In the genomic region with DNA sequence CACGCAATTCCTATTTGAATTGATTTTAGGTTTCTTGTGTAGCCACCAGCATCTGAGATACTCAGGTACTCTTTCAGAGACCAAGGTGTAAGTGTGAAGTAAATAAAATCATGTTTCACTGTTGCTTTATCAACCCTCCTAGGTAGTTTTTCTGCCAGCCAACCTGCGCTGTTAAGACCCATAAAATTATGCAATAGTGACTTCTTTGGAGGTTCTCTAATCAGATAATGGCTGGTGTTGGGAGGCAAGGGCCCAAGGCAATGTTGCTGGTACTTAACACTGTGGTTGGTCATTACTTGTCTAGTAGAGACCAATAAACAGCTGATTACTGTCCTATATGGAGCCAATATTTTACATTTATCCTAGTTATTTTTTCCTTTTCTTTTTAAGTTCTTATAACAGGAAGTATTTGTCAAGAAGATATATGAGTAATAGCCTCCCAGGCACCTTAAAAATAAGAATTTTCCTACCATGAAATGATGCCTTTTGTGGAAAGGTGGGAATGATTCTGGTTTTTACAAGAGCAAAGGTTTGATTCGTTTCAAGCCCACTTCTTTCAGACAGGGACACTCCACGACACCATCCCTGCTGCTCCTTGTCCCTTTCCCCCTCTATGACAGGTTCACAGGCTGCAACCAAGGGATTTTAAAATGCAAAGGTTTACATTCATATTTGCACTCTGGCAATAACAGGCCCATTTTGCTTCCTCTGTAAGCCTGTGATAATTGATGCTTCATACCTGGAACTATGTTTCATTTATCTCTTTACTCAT, we compare ENCODE assay signal across 11 cellular contexts.
"Had no signal": no experiment of that assay in that cellular context is flagged by ENCODE, and none has a peak within 500 bp of the region (broad histone marks: within the 10 kb centered on the region; RNA-seq: fewer than 3 reads in every experiment).

No MANE protein-coding gene starts in this region.

- H2AFZ ChIP-seq: neural progenitor cell, parathyroid adenoma had no signal

- H3K79me2 ChIP-seq: parathyroid adenoma had no signal

- H3K27me3 ChIP-seq: neural progenitor cell, right atrium auricular region, tibial nerve had no signal

- H3K4me2 ChIP-seq: neural progenitor cell, smooth muscle cell had no signal

- H3K4me3 ChIP-seq: neural progenitor cell, right atrium auricular region, smooth muscle cell, tibial nerve had no signal

- H3K27ac ChIP-seq: neural progenitor cell, parathyroid adenoma, right atrium auricular region, tibial nerve had no signal

- DNase-seq: activated CD4-positive, alpha-beta T cell treated with anti-CD3 and anti-CD28 coated beads for 4 hours; activated naive CD4-positive, alpha-beta T cell treated with Interleukin-2 at 50 U/mL for 16 hours; cortex of kidney; effector memory CD4-positive, alpha-beta T cell; left cardiac atrium; mammary epithelial cell had no signal

- H3K9ac ChIP-seq: neural progenitor cell, parathyroid adenoma had no signal

- H3K9me3 ChIP-seq: right atrium auricular region, tibial nerve had no signal

- H3K4me1 ChIP-seq: parathyroid adenoma, right atrium auricular region, tibial nerve had no signal

- H3K36me3 ChIP-seq: neural progenitor cell, right atrium auricular region, tibial nerve had no signal
